1 cellular context compared by ENCODE assay signal in the genomic region with DNA sequence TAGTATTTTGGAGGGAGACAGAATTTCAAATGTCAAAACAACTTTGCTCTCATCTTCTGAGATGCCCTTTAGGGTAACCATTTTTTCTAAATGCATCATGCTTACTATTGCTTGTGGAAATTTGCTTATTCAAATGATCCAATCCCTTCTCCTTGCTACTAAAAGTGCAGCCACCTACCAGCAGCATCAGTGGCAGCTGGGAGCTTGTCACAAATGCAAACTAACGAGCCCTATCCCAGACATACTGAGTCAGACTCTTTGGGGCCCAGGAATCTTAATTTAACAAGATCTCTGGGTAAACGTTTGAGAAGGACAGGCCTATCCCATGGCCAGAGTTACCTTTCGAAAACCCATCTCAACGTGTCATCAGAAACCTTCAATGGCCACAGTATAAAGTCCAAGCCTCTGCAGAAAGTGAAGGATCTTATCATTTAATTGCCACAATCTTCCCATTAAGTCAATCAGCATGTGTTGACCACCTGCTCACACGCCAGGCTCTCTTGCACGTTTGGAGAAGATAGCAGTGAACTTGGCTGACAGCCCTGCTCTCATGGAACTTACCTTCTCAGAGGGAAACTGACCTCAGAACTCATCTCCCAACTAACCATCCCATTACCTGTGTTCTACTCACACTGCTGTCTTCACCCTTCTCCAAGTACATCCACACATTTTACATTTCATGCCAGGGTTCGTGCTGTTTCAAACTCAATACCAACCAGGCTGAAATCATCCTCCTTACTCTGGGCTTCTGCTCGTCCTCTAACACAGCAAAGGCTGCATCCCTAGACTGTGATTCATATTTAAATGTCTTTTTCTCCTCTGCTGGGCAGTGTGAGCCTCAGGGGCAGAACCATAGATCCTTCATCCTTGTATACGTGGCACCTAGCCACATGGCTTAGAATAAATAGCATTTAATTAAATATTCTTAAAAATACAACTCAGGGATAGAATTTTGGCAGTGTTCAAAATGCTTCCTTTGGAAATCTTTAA.
TF ChIP-seq lines count a peak whose summit lies in the region.

No MANE protein-coding gene starts in this region.

TF ChIP-seq in SK-N-SH, 30 proteins besides CTCF, POLR2A, EP300 and RAD21 (continued from another document):
- TF ChIP-seq TEAD4 (IDR thresholded peaks at IDR 0.05; ENCODE audit: borderline replicate concordance, insufficient read depth): no peak
